8 cellular contexts compared by ENCODE assay signal in the genomic region with DNA sequence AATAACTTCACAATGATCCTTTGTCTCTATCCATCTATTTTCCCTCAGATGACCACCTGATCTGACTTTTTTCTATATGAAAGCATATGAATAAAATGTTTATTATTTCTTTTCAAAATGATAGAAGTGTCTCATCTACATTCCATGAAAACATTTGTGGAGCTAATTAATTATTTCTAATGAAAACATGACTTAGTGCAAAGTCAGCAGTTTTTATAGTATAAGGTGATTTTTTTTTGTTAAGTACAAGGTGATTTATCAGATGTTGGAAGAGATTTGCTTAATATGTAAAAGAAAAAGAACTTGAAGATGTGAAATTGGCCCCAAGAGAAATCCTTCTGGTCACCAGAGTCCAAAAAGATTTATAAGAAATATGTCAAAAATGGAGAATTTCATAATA. TPM values are rescaled to one million over a fixed set of nuclear protein-coding genes. Genes with fewer than 3 reads are reported as not detected.
"Had no signal": no experiment of that assay in that cellular context is flagged by ENCODE, and none has a peak within 500 bp of the region (broad histone marks: within the 10 kb centered on the region; RNA-seq: fewer than 3 reads in every experiment).

No MANE protein-coding gene starts in this region.

- DNase-seq: GM23248, GOT3, H9, HCEC 1CT, KG1 had no signal

- H3K27ac ChIP-seq: GM23248, HL-60 had no signal

- FAIRE-seq: H54 had no signal

- H3K4me3 Mint-ChIP-seq: H9, IgD-negative memory B cell had no signal

- H3K36me3 Mint-ChIP-seq: IgD-negative memory B cell had no signal

- H3K9ac ChIP-seq: GM23248 had no signal

- H3K4me3 ChIP-seq: GM23248 had no signal

- H3K27ac Mint-ChIP-seq: H9, IgD-negative memory B cell had no signal

- H2AFZ ChIP-seq: GM23248 had no signal

RNA-seq across cellular contexts. Expression of a gene that starts 43.5 kb away (rescaled TPM):
- polyA plus RNA-seq: IgD-negative memory B cell had no signal
